ENCODE assay signal across 15 cellular contexts in genomic region chr19:16461630-16462051, GRCh38. TPM values are rescaled to one million over a fixed set of nuclear protein-coding genes. Genes with fewer than 3 reads are reported as not detected.
DNase-seq lines count a peak whose midpoint lies in the region; ATAC-seq and TF ChIP-seq lines count a peak whose summit lies in the region.
"Had no signal": no experiment of that assay in that cellular context is flagged by ENCODE, and none has a peak within 500 bp of the region (broad histone marks: within the 10 kb centered on the region; RNA-seq: fewer than 3 reads in every experiment).

No MANE protein-coding gene starts in this region.

- intact Hi-C loops in natural killer cell (cut with micrococcal nuclease) = no loop called here

- DNase-seq in Ammon's horn (ENCODE audit: low spot score) (peak; percentile 66), NCI-H446 treated with DMSO at 0.1 percent for 48 hours (lab: John Stamatoyannopoulos, UW) (peak; percentile 75), glutamatergic neuron (no peak), natural killer cell (no peak), retina (no peak)
- DNase-seq in activated T-cell treated with anti-CD3 and anti-CD28 coated beads, Interleukin-2, amount 50 U/mL, for 4 hours = no peak
- no peak for DNase-seq in activated T-cell treated with anti-CD3 and anti-CD28 coated beads, Interleukin-2, amount 50 U/mL, for 1 hour
- DNase-seq: activated CD4-positive, CD25-positive, alpha-beta regulatory T cell; left colon; naive thymus-derived CD4-positive, alpha-beta T cell; stimulated activated CD4-positive, alpha-beta T cell treated with anti-CD3 and anti-CD28 coated beads, Interleukin-4, amount 100 ng/mL, for 4 hours; stimulated activated naive CD4-positive, alpha-beta T cell treated with Interleukin-2 at 50 U/mL for 16 hours had no signal

- no peak for TF ChIP-seq CTCF in glutamatergic neuron (IDR thresholded peaks at IDR 0.05; ENCODE audit: partially characterized antibody, unreplicated experiment)
- no peak for TF ChIP-seq CTCF in natural killer cell (IDR thresholded peaks at IDR 0.05)

- H3K4me1 Mint-ChIP-seq in glutamatergic neuron (ENCODE audit: low read depth, unreplicated experiment) = peaks cover 62% of the 10 kb centered on the region
- H3K4me1 Mint-ChIP-seq in natural killer cell = peaks cover 68 to 84% of the 10 kb centered on the region in 2 donors
- peaks cover 52% of the 10 kb centered on the region for H3K4me1 Mint-ChIP-seq in activated T-cell treated with anti-CD3 and anti-CD28 coated beads, Interleukin-2, amount 50 U/mL, for 4 hours (ENCODE audit: low read depth)

- H3K27me3 Mint-ChIP-seq in glutamatergic neuron (ENCODE audit: unreplicated experiment) (peaks cover 18% of the 10 kb centered on the region), natural killer cell (ENCODE audit: low read depth in 2 of 2) (no peaks in the 10 kb centered on the region)
- no peaks in the 10 kb centered on the region for H3K27me3 Mint-ChIP-seq in activated T-cell treated with anti-CD3 and anti-CD28 coated beads, Interleukin-2, amount 50 U/mL, for 4 hours (ENCODE audit: low read depth)
- H3K27me3 Mint-ChIP-seq: activated naive CD4-positive, alpha-beta T cell treated with anti-CD3 and anti-CD28 coated beads, Interleukin-2, amount 50 U/mL, for 24 hours; naive thymus-derived CD4-positive, alpha-beta T cell had no signal

- H3K36me3 Mint-ChIP-seq in glutamatergic neuron (ENCODE audit: unreplicated experiment) = peaks cover 4% of the 10 kb centered on the region
- H3K36me3 Mint-ChIP-seq in natural killer cell = no peaks in the 10 kb centered on the region
- H3K36me3 Mint-ChIP-seq in activated T-cell treated with anti-CD3 and anti-CD28 coated beads, Interleukin-2, amount 50 U/mL, for 4 hours (ENCODE audit: insufficient read depth) = peaks cover 5% of the 10 kb centered on the region

- H3K27ac Mint-ChIP-seq in glutamatergic neuron (ENCODE audit: unreplicated experiment) (peak overlapping the region; percentile 86), natural killer cell (peak overlapping the region; percentile 77)
- H3K27ac Mint-ChIP-seq: activated naive CD4-positive, alpha-beta T cell treated with anti-CD3 and anti-CD28 coated beads, Interleukin-2, amount 50 U/mL, for 24 hours; naive thymus-derived CD4-positive, alpha-beta T cell had no signal

- H3K4me3 Mint-ChIP-seq in glutamatergic neuron (ENCODE audit: unreplicated experiment) (peak overlapping the region; percentile 61), natural killer cell (peak overlapping the region; percentile 60)
- no peak overlapping the region for H3K4me3 Mint-ChIP-seq in activated T-cell treated with anti-CD3 and anti-CD28 coated beads, Interleukin-2, amount 50 U/mL, for 4 hours
- H3K4me3 Mint-ChIP-seq: activated naive CD4-positive, alpha-beta T cell treated with anti-CD3 and anti-CD28 coated beads, Interleukin-2, amount 50 U/mL, for 24 hours; naive thymus-derived CD4-positive, alpha-beta T cell had no signal

- peaks cover 19% of the 10 kb centered on the region for H3K9me3 Mint-ChIP-seq in glutamatergic neuron (ENCODE audit: unreplicated experiment)
- no peaks in the 10 kb centered on the region for H3K9me3 Mint-ChIP-seq in natural killer cell
- H3K9me3 Mint-ChIP-seq in activated T-cell treated with anti-CD3 and anti-CD28 coated beads, Interleukin-2, amount 50 U/mL, for 4 hours = no peaks in the 10 kb centered on the region
- H3K9me3 Mint-ChIP-seq: activated naive CD4-positive, alpha-beta T cell treated with anti-CD3 and anti-CD28 coated beads, Interleukin-2, amount 50 U/mL, for 24 hours; naive thymus-derived CD4-positive, alpha-beta T cell had no signal

- ATAC-seq in natural killer cell (peak in 2 of 3 donors; percentile 25 to 27), GM18907 (IDR thresholded peaks at IDR 0.05; ENCODE audit: unreplicated experiment) (no peak)
- no peak for ATAC-seq in activated T-cell treated with anti-CD3 and anti-CD28 coated beads, Interleukin-2, amount 50 U/mL, for 4 hours
- ATAC-seq: left colon; naive thymus-derived CD4-positive, alpha-beta T cell had no signal

RNA-seq across cellular contexts. Expression of gene EPS15L1, which starts 10.1 kb away (rescaled TPM):
- total RNA-seq in glutamatergic neuron (ENCODE audit: unreplicated experiment) (84.9 TPM), natural killer cell (100 to 1,000 TPM in 1 of 3 donors, 10 to 100 TPM in 2; 92.2 to 120 (median 99.3) TPM)
- 10 to 100 TPM; 37.0 to 40.1 (median 38.1) TPM for total RNA-seq in activated T-cell treated with anti-CD3 and anti-CD28 coated beads, Interleukin-2, amount 50 U/mL, for 4 hours

RNA-seq across cellular contexts. Expression of gene CALR3, which starts 34.3 kb away (rescaled TPM):
- total RNA-seq in glutamatergic neuron (ENCODE audit: unreplicated experiment) (not detected), natural killer cell (not detected)
- not detected for total RNA-seq in activated T-cell treated with anti-CD3 and anti-CD28 coated beads, Interleukin-2, amount 50 U/mL, for 4 hours
- total RNA-seq: left colon; naive thymus-derived CD4-positive, alpha-beta T cell; renal cortical epithelial cell had no signal

RNA-seq across cellular contexts. Expression of gene C19orf44, which starts 34.6 kb away (rescaled TPM):
- total RNA-seq in glutamatergic neuron (ENCODE audit: unreplicated experiment) (5.0 TPM), natural killer cell (1 to 10 TPM; 1.2 to 2.8 (median 1.4) TPM)
- total RNA-seq in activated T-cell treated with anti-CD3 and anti-CD28 coated beads, Interleukin-2, amount 50 U/mL, for 4 hours = 1 to 10 TPM; 2.4 to 3.2 (median 2.7) TPM

Comparison
In these comparisons a context has a peak if more than half of its experiments do, and no peak if none do; other contexts are left out.
1. DNase-seq: peak in Ammon's horn (single experiment) and NCI-H446 treated with DMSO at 0.1 percent for 48 hours (single experiment); none in glutamatergic neuron (single experiment), natural killer cell (single experiment), activated T-cell treated with anti-CD3 and anti-CD28 coated beads, Interleukin-2, amount 50 U/mL, for 4 hours (single experiment), retina (single experiment) and activated T-cell treated with anti-CD3 and anti-CD28 coated beads, Interleukin-2, amount 50 U/mL, for 1 hour (single experiment).
2. ATAC-seq: peak in natural killer cell (2 of 3); none in activated T-cell treated with anti-CD3 and anti-CD28 coated beads, Interleukin-2, amount 50 U/mL, for 4 hours (0 of 2) and GM18907 (single experiment).